1 cellular context compared by ENCODE assay signal in the genomic region with DNA sequence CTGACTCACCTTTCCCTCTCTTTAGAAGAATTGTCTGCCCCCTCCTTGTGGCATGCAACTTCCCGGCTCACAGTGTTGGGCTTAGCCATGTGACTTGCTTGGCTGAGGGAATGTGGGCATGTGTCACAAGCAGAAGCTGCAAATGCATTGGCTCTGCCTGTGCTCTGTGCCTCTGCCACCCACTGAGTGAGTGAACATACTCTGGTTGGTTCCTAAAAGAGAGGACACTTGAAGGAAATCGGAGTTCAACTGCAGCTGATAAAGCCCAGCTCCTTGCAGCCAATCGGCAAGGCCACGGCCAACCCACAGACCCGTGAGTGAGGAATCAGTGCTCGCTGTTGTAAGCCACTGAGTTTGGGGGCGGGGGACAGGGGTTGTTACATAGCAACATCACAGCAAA.
TF ChIP-seq lines count a peak whose summit lies in the region.

No MANE protein-coding gene starts in this region.

TF ChIP-seq in H1, 55 proteins besides CTCF, POLR2A, EP300 and RAD21:
- no peak for TF ChIP-seq SIN3A (conservative IDR thresholded peaks at IDR 0.05 in 1 of 2, IDR thresholded peaks at IDR 0.05 in 1 of 2; ENCODE audit: low read depth in 1 of 2, low read length in 2 of 2)
- TF ChIP-seq SRF (IDR thresholded peaks at IDR 0.05; ENCODE audit: low read depth, low read length): no peak
- TF ChIP-seq EZH2 (IDR thresholded peaks at IDR 0.05; ENCODE audit: low read depth, low read length, severe bottlenecking): no peak
- TF ChIP-seq BCL11A (IDR thresholded peaks at IDR 0.05; ENCODE audit: low read depth in 2 of 2, low read length in 2 of 2): no peak
- TF ChIP-seq KDM1A (IDR thresholded peaks at IDR 0.05; ENCODE audit: borderline replicate concordance, low read length): no peak
- TF ChIP-seq, protein P1, sequence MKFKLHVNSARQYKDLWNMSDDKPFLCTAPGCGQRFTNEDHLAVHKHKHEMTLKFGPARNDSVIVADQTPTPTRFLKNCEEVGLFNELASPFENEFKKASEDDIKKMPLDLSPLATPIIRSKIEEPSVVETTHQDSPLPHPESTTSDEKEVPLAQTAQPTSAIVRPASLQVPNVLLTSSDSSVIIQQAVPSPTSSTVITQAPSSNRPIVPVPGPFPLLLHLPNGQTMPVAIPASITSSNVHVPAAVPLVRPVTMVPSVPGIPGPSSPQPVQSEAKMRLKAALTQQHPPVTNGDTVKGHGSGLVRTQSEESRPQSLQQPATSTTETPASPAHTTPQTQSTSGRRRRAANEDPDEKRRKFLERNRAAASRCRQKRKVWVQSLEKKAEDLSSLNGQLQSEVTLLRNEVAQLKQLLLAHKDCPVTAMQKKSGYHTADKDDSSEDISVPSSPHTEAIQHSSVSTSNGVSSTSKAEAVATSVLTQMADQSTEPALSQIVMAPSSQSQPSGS (IDR thresholded peaks at IDR 0.05; ENCODE audit: low read length): no peak
- TF ChIP-seq, protein P2, sequence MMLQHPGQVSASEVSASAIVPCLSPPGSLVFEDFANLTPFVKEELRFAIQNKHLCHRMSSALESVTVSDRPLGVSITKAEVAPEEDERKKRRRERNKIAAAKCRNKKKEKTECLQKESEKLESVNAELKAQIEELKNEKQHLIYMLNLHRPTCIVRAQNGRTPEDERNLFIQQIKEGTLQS (IDR thresholded peaks at IDR 0.05; ENCODE audit: insufficient read depth, low read depth, low read length): no peak
- no peak for TF ChIP-seq CTBP2 (IDR thresholded peaks at IDR 0.05; ENCODE audit: borderline replicate concordance, insufficient read depth, insufficient read length, low read length)
- TF ChIP-seq, protein P3, sequence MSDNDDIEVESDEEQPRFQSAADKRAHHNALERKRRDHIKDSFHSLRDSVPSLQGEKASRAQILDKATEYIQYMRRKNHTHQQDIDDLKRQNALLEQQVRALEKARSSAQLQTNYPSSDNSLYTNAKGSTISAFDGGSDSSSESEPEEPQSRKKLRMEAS (IDR thresholded peaks at IDR 0.05): peak; percentile 25; the same call in 1 of the 2 replicates
- TF ChIP-seq CREB1 (IDR thresholded peaks at IDR 0.05): no peak
- no peak for TF ChIP-seq CHD1 (IDR thresholded peaks at IDR 0.05; ENCODE audit: low read depth, low read length)
- no peak for TF ChIP-seq YY1 (IDR thresholded peaks at IDR 0.05; ENCODE audit: low read depth, low read length)
- TF ChIP-seq TCF12 (IDR thresholded peaks at IDR 0.05; ENCODE audit: low read depth, low read length): no peak
- no peak for TF ChIP-seq TEAD4 (IDR thresholded peaks at IDR 0.05; ENCODE audit: low read depth, low read length)
- TF ChIP-seq E2F6 (IDR thresholded peaks at IDR 0.05): peak; percentile 22; the same call in 1 of the 2 replicates
- no peak for TF ChIP-seq JUND (IDR thresholded peaks at IDR 0.05; ENCODE audit: low read length)
- TF ChIP-seq BRCA1 (IDR thresholded peaks at IDR 0.05; ENCODE audit: low read depth, low read length): no peak
